11 cellular contexts compared by ENCODE assay signal in genomic region chr6:33607126-33607783, GRCh38.
"Had no signal": no experiment of that assay in that cellular context is flagged by ENCODE, and none has a peak within 500 bp of the region (broad histone marks: within the 10 kb centered on the region; RNA-seq: fewer than 3 reads in every experiment).

No MANE protein-coding gene starts in this region.

- H3K9me3 ChIP-seq: breast epithelium had no signal

- ATAC-seq: activated T-cell treated with anti-CD3 and anti-CD28 coated beads, Interleukin-2, amount 50 U/mL, for 4 hours; gastroesophageal sphincter; heart right ventricle had no signal

- H3K4me3 Mint-ChIP-seq: activated naive CD4-positive, alpha-beta T cell treated with anti-CD3 and anti-CD28 coated beads, Interleukin-2, amount 50 U/mL, for 24 hours; activated T-cell treated with anti-CD3 and anti-CD28 coated beads, Interleukin-2, amount 50 U/mL, for 4 hours; natural killer cell had no signal

- H3K27me3 ChIP-seq: breast epithelium, heart right ventricle had no signal

- H3K4me1 Mint-ChIP-seq: activated naive CD4-positive, alpha-beta T cell treated with anti-CD3 and anti-CD28 coated beads, Interleukin-2, amount 50 U/mL, for 24 hours; natural killer cell had no signal

- H3K36me3 ChIP-seq: breast epithelium, gastroesophageal sphincter, heart right ventricle had no signal

- H3K4me1 ChIP-seq: breast epithelium had no signal

- H3K27me3 Mint-ChIP-seq: activated naive CD4-positive, alpha-beta T cell treated with anti-CD3 and anti-CD28 coated beads, Interleukin-2, amount 50 U/mL, for 24 hours had no signal

- H3K4me3 ChIP-seq: breast epithelium, coronary artery, gastroesophageal sphincter, heart right ventricle had no signal

- DNase-seq: activated CD4-positive, CD25-positive, alpha-beta regulatory T cell treated with anti-CD3 and anti-CD28 coated beads, Interleukin-2, amount 50 U/mL, for 72 hours; activated CD8-positive, alpha-beta memory T cell treated with anti-CD3 and anti-CD28 coated beads, Interleukin-2, amount 50 U/mL, for 4 hours; activated effector memory CD4-positive, alpha-beta T cell treated with Interleukin-2 at 50 U/mL for 16 hours; activated T-cell treated with anti-CD3 and anti-CD28 coated beads, Interleukin-2, amount 50 U/mL, for 4 hours; heart right ventricle; natural killer cell; posterior cingulate gyrus had no signal

- H3K27ac ChIP-seq: breast epithelium, coronary artery had no signal

- H3K27ac Mint-ChIP-seq: activated naive CD4-positive, alpha-beta T cell treated with anti-CD3 and anti-CD28 coated beads, Interleukin-2, amount 50 U/mL, for 24 hours; natural killer cell had no signal

- H3K36me3 Mint-ChIP-seq: activated naive CD4-positive, alpha-beta T cell treated with anti-CD3 and anti-CD28 coated beads, Interleukin-2, amount 50 U/mL, for 24 hours; natural killer cell had no signal

- H3K9me3 Mint-ChIP-seq: activated naive CD4-positive, alpha-beta T cell treated with anti-CD3 and anti-CD28 coated beads, Interleukin-2, amount 50 U/mL, for 24 hours had no signal
